ENCODE assay signal across 16 cellular contexts in genomic region chr17:63442074-63442473, GRCh38. TPM values are rescaled to one million over a fixed set of nuclear protein-coding genes. Genes with fewer than 3 reads are reported as not detected.
DNase-seq lines count a peak whose midpoint lies in the region; ATAC-seq and TF ChIP-seq lines count a peak whose summit lies in the region.
"Had no signal": no experiment of that assay in that cellular context is flagged by ENCODE, and none has a peak within 500 bp of the region (broad histone marks: within the 10 kb centered on the region; RNA-seq: fewer than 3 reads in every experiment).

No MANE protein-coding gene starts in this region.

- H3K4me1 ChIP-seq in esophagus squamous epithelium = peaks cover 20 to 87% (median 46%) of the 10 kb centered on the region in 3 donors

- H3K4me3 ChIP-seq in esophagus squamous epithelium = no peak overlapping the region
- H3K4me3 ChIP-seq: MG63 had no signal

- POLR2A ChIA-PET in activated CD4-positive, alpha-beta T cell treated with anti-CD3 and anti-CD28 coated beads, Interleukin-2, amount 10 ng/mL, durations not matched to agents 7 days and 5 days (lab: Charles Lee) = no interaction called here
- POLR2A ChIA-PET in activated CD4-positive, alpha-beta T cell treated with anti-CD3 and anti-CD28 coated beads for 36 hours (lab: Charles Lee) = no interaction called here

- no peaks in the 10 kb centered on the region for H3K9me3 ChIP-seq in esophagus squamous epithelium
- H3K9me3 ChIP-seq: MG63 had no signal

- H3K36me3 Mint-ChIP-seq in activated CD4-positive, alpha-beta T cell treated with anti-CD3 and anti-CD28 coated beads, Interleukin-2, amount 10 ng/mL, durations not matched to agents 7 days and 5 days (ENCODE audit: low read depth) = peaks cover 9% of the 10 kb centered on the region
- no peaks in the 10 kb centered on the region for H3K36me3 Mint-ChIP-seq in activated CD4-positive, alpha-beta T cell treated with anti-CD3 and anti-CD28 coated beads for 36 hours (ENCODE audit: low read depth)
- H3K36me3 Mint-ChIP-seq in effector memory CD8-positive, alpha-beta T cell (ENCODE audit: insufficient read depth) = peaks cover 44% of the 10 kb centered on the region
- peaks cover 12% of the 10 kb centered on the region for H3K36me3 Mint-ChIP-seq in stimulated activated effector memory CD8-positive, alpha-beta T cell treated with anti-CD3 and anti-CD28 coated beads, Interleukin-12 subunit alpha, Interleukin-12 subunit beta, amount 100 ng/mL, for 72 hours

- intact Hi-C loops in activated CD4-positive, alpha-beta T cell treated with anti-CD3 and anti-CD28 coated beads for 36 hours (cut with DNase I, micrococcal nuclease) = loop anchor here (5.0 to 10.0 kb wide), 2 partner anchors 35 to 703 kb away; partner anchors contain the start of gene ACE (in 1 of the 2)
- intact Hi-C loops in esophagus squamous epithelium (cut with DNase I) = no loop called here

- 74 to 96% methylated on average over 4 to 7 of the region's 8 CpGs for WGBS in esophagus squamous epithelium, 2 donors

- no peak for TF ChIP-seq POLR2A in esophagus squamous epithelium (IDR thresholded peaks at IDR 0.05)

- H3K9me3 Mint-ChIP-seq in activated CD4-positive, alpha-beta T cell treated with anti-CD3 and anti-CD28 coated beads, Interleukin-2, amount 10 ng/mL, durations not matched to agents 7 days and 5 days = no peaks in the 10 kb centered on the region
- H3K9me3 Mint-ChIP-seq in activated CD4-positive, alpha-beta T cell treated with anti-CD3 and anti-CD28 coated beads for 36 hours (ENCODE audit: low read depth) = no peaks in the 10 kb centered on the region
- no peaks in the 10 kb centered on the region for H3K9me3 Mint-ChIP-seq in effector memory CD8-positive, alpha-beta T cell
- no peaks in the 10 kb centered on the region for H3K9me3 Mint-ChIP-seq in stimulated activated effector memory CD8-positive, alpha-beta T cell treated with anti-CD3 and anti-CD28 coated beads, Interleukin-12 subunit alpha, Interleukin-12 subunit beta, amount 100 ng/mL, for 72 hours

- H3K36me3 ChIP-seq in esophagus squamous epithelium = peaks cover 0 to 6% (median 0%) of the 10 kb centered on the region in 3 donors

- no peak for DNase-seq in activated CD4-positive, alpha-beta T cell treated with anti-CD3 and anti-CD28 coated beads, Interleukin-2, amount 10 ng/mL, durations not matched to agents 7 days and 5 days
- DNase-seq in activated CD4-positive, alpha-beta T cell treated with anti-CD3 and anti-CD28 coated beads for 36 hours = no peak
- DNase-seq in effector memory CD8-positive, alpha-beta T cell = no peak
- DNase-seq in stimulated activated effector memory CD8-positive, alpha-beta T cell treated with anti-CD3 and anti-CD28 coated beads, Interleukin-12 subunit alpha, Interleukin-12 subunit beta, amount 100 ng/mL, for 72 hours (ENCODE audit: low spot score in 2 of 2) = no peak
- DNase-seq in esophagus squamous epithelium (lab: John Stamatoyannopoulos, UW) = no peak
- no peak for DNase-seq in hippocampal formation (lab: John Stamatoyannopoulos, UW)
- DNase-seq: DMS 273 treated with DMSO at 0.1 percent for 48 hours, GOT3, MG63, NCI-H1092, NCI-H146, NCI-H510A, NCI-H774 had no signal

- H3K4me1 Mint-ChIP-seq in activated CD4-positive, alpha-beta T cell treated with anti-CD3 and anti-CD28 coated beads, Interleukin-2, amount 10 ng/mL, durations not matched to agents 7 days and 5 days = peaks cover 39% of the 10 kb centered on the region
- H3K4me1 Mint-ChIP-seq in activated CD4-positive, alpha-beta T cell treated with anti-CD3 and anti-CD28 coated beads for 36 hours = peaks cover 24% of the 10 kb centered on the region
- H3K4me1 Mint-ChIP-seq in effector memory CD8-positive, alpha-beta T cell (ENCODE audit: low read depth in 2 of 2) = peaks cover 31 to 48% of the 10 kb centered on the region in 2 donors
- H3K4me1 Mint-ChIP-seq in stimulated activated effector memory CD8-positive, alpha-beta T cell treated with anti-CD3 and anti-CD28 coated beads, Interleukin-12 subunit alpha, Interleukin-12 subunit beta, amount 100 ng/mL, for 72 hours = peaks cover 53% of the 10 kb centered on the region

- no peak overlapping the region for H3K27ac ChIP-seq in esophagus squamous epithelium
- H3K27ac ChIP-seq: 22Rv1 had no signal

- H3K4me3 Mint-ChIP-seq in activated CD4-positive, alpha-beta T cell treated with anti-CD3 and anti-CD28 coated beads, Interleukin-2, amount 10 ng/mL, durations not matched to agents 7 days and 5 days = no peak overlapping the region
- H3K4me3 Mint-ChIP-seq in activated CD4-positive, alpha-beta T cell treated with anti-CD3 and anti-CD28 coated beads for 36 hours = no peak overlapping the region
- no peak overlapping the region for H3K4me3 Mint-ChIP-seq in effector memory CD8-positive, alpha-beta T cell
- no peak overlapping the region for H3K4me3 Mint-ChIP-seq in stimulated activated effector memory CD8-positive, alpha-beta T cell treated with anti-CD3 and anti-CD28 coated beads, Interleukin-12 subunit alpha, Interleukin-12 subunit beta, amount 100 ng/mL, for 72 hours

- no peaks in the 10 kb centered on the region for H3K27me3 ChIP-seq in esophagus squamous epithelium
- H3K27me3 ChIP-seq: MG63 had no signal

- H3K27ac Mint-ChIP-seq in activated CD4-positive, alpha-beta T cell treated with anti-CD3 and anti-CD28 coated beads, Interleukin-2, amount 10 ng/mL, durations not matched to agents 7 days and 5 days = peak overlapping the region; percentile 81
- no peak overlapping the region for H3K27ac Mint-ChIP-seq in activated CD4-positive, alpha-beta T cell treated with anti-CD3 and anti-CD28 coated beads for 36 hours
- H3K27ac Mint-ChIP-seq in effector memory CD8-positive, alpha-beta T cell = peak overlapping the region; percentile 5 to 91
- peak overlapping the region; percentile 78 for H3K27ac Mint-ChIP-seq in stimulated activated effector memory CD8-positive, alpha-beta T cell treated with anti-CD3 and anti-CD28 coated beads, Interleukin-12 subunit alpha, Interleukin-12 subunit beta, amount 100 ng/mL, for 72 hours

- no peak for TF ChIP-seq CTCF in esophagus squamous epithelium (IDR thresholded peaks at IDR 0.05)

- ATAC-seq in activated CD4-positive, alpha-beta T cell treated with anti-CD3 and anti-CD28 coated beads for 36 hours = no peak
- ATAC-seq in SK-N-SH treated with all-trans-retinoic acid at 6 μM for 48 hours (no peak; the same call in 2 of the 3 replicates), HG02885 (IDR thresholded peaks at IDR 0.05; ENCODE audit: poor library complexity, unreplicated experiment) (no peak)
- no peak for ATAC-seq in effector memory CD8-positive, alpha-beta T cell (replicated peaks)
- ATAC-seq in stimulated activated effector memory CD8-positive, alpha-beta T cell treated with anti-CD3 and anti-CD28 coated beads, Interleukin-12 subunit alpha, Interleukin-12 subunit beta, amount 100 ng/mL, for 72 hours = no peak

- peaks cover 12% of the 10 kb centered on the region for H3K27me3 Mint-ChIP-seq in activated CD4-positive, alpha-beta T cell treated with anti-CD3 and anti-CD28 coated beads, Interleukin-2, amount 10 ng/mL, durations not matched to agents 7 days and 5 days
- H3K27me3 Mint-ChIP-seq in activated CD4-positive, alpha-beta T cell treated with anti-CD3 and anti-CD28 coated beads for 36 hours = no peaks in the 10 kb centered on the region
- no peaks in the 10 kb centered on the region for H3K27me3 Mint-ChIP-seq in effector memory CD8-positive, alpha-beta T cell

- CTCF ChIA-PET in activated CD4-positive, alpha-beta T cell treated with anti-CD3 and anti-CD28 coated beads, Interleukin-2, amount 10 ng/mL, durations not matched to agents 7 days and 5 days (lab: Charles Lee) = interaction anchor here (0.5 to 6.0 kb wide), 4 partner anchors 9 to 144 kb away, joined by 3 to 57 read pairs (median 10); no protein-coding TSS in a partner anchor
- CTCF ChIA-PET in activated CD4-positive, alpha-beta T cell treated with anti-CD3 and anti-CD28 coated beads for 36 hours (lab: Charles Lee) = interaction anchor here (0.6 to 1.3 kb wide), 3 partner anchors 10 to 171 kb away, joined by 3 to 5 read pairs (median 3); no protein-coding TSS in a partner anchor

TF ChIP-seq in SK-N-SH treated with all-trans-retinoic acid at 6 μM for 48 hours, 23 proteins besides CTCF, POLR2A, EP300 and RAD21:
- TF ChIP-seq ESRRG (CRISPR knock-in tag; IDR thresholded peaks at IDR 0.05) (no peak), CSDC2 (CRISPR knock-in tag; IDR thresholded peaks at IDR 0.05) (no peak), ARNTL (CRISPR knock-in tag; IDR thresholded peaks at IDR 0.05; ENCODE audit: borderline replicate concordance, low read depth) (peak; percentile 48; the same call in 1 of the 2 replicates), ZNF8 (CRISPR knock-in tag; IDR thresholded peaks at IDR 0.05) (no peak), ZFP3 (CRISPR knock-in tag; IDR thresholded peaks at IDR 0.05) (no peak), PPARA (CRISPR knock-in tag; IDR thresholded peaks at IDR 0.05; ENCODE audit: borderline replicate concordance) (0 out of 2 replicates have a peak, but pooled peaks have one; percentile 3), ZNF70 (CRISPR knock-in tag; IDR thresholded peaks at IDR 0.05) (peak; percentile 51; the same call in 1 of the 2 replicates), TOX (CRISPR knock-in tag; IDR thresholded peaks at IDR 0.05; ENCODE audit: borderline replicate concordance) (no peak)
TF ChIP-seq in SK-N-SH treated with all-trans-retinoic acid at 6 μM for 48 hours: peak in this region for 3.

RNA-seq across cellular contexts. Expression of gene CYB561, which starts 4.0 kb away (rescaled TPM):
- total RNA-seq in activated CD4-positive, alpha-beta T cell treated with anti-CD3 and anti-CD28 coated beads, Interleukin-2, amount 10 ng/mL, durations not matched to agents 7 days and 5 days = 1 to 10 TPM; 7.9 to 9.5 TPM
- 1 to 10 TPM; 2.5 to 3.0 TPM for total RNA-seq in activated CD4-positive, alpha-beta T cell treated with anti-CD3 and anti-CD28 coated beads for 36 hours
- 10 to 100 TPM; 32.4 to 95.6 (median 42.4) TPM for total RNA-seq in esophagus squamous epithelium

RNA-seq across cellular contexts. Expression of gene ACE, which starts 34.8 kb away (rescaled TPM):
- 1 to 10 TPM; 4.1 to 5.9 TPM for total RNA-seq in activated CD4-positive, alpha-beta T cell treated with anti-CD3 and anti-CD28 coated beads, Interleukin-2, amount 10 ng/mL, durations not matched to agents 7 days and 5 days
- under 1 TPM; 0.26 to 0.46 TPM for total RNA-seq in activated CD4-positive, alpha-beta T cell treated with anti-CD3 and anti-CD28 coated beads for 36 hours
- 1 to 10 TPM; 3.1 to 5.8 (median 4.2) TPM for total RNA-seq in esophagus squamous epithelium
